Comparison of ENCODE assay signal across 19 cellular contexts in genomic region chr3:113053169-113053568, GRCh38.
"Had no signal": no experiment of that assay in that cellular context is flagged by ENCODE, and none has a peak within 500 bp of the region (broad histone marks: within the 10 kb centered on the region; RNA-seq: fewer than 3 reads in every experiment).

No MANE protein-coding gene starts in this region.

- H3K4me3 ChIP-seq: coronary artery, dorsolateral prefrontal cortex, esophagus muscularis mucosa, gastroesophageal sphincter, heart left ventricle, left lung, lower lobe of right lung, mucosa of descending colon had no signal

- H3K36me3 Mint-ChIP-seq: mesothelial cell of epicardium; naive B cell; naive thymus-derived CD8-positive, alpha-beta T cell had no signal

- ATAC-seq: foreskin keratinocyte; gastroesophageal sphincter; heart left ventricle; left cardiac atrium; left lung; left ventricle myocardium superior; lower lobe of right lung; mucosa of descending colon; naive thymus-derived CD8-positive, alpha-beta T cell had no signal

- H3K27ac Mint-ChIP-seq: mesothelial cell of epicardium; naive thymus-derived CD8-positive, alpha-beta T cell had no signal

- H3K27me3 ChIP-seq: dorsolateral prefrontal cortex, esophagus muscularis mucosa, foreskin keratinocyte, gastroesophageal sphincter, heart left ventricle, left lung had no signal

- H3K27me3 Mint-ChIP-seq: naive B cell; naive thymus-derived CD8-positive, alpha-beta T cell had no signal

- H3K4me3 Mint-ChIP-seq: mesothelial cell of epicardium; naive B cell; naive thymus-derived CD8-positive, alpha-beta T cell had no signal

- H3K36me3 ChIP-seq: esophagus muscularis mucosa, gastroesophageal sphincter, heart left ventricle, left lung, lower lobe of right lung had no signal

- H3K27ac ChIP-seq: coronary artery, foreskin keratinocyte, left lung, lower lobe of right lung had no signal

- H3K9me3 Mint-ChIP-seq: mesothelial cell of epicardium; naive B cell; naive thymus-derived CD8-positive, alpha-beta T cell had no signal

- H3K4me1 ChIP-seq: foreskin keratinocyte had no signal

- DNase-seq: dermis blood vessel endothelial cell; dorsolateral prefrontal cortex; effector CD4-positive, alpha-beta T cell; effector memory CD4-positive, alpha-beta T cell; foreskin keratinocyte; heart left ventricle; hippocampal formation; left cardiac atrium; left lung; left ventricle myocardium superior; lower lobe of right lung; mesenchymal stem cell; mucosa of descending colon; naive B cell; naive thymus-derived CD8-positive, alpha-beta T cell had no signal

- H3K9me3 ChIP-seq: esophagus muscularis mucosa, gastroesophageal sphincter, heart left ventricle, left lung, lower lobe of right lung, mucosa of descending colon had no signal
